ENCODE assay signal across 31 cellular contexts in genomic region chr2:167972746-167973145, GRCh38.
"Had no signal": no experiment of that assay in that cellular context is flagged by ENCODE, and none has a peak within 500 bp of the region (broad histone marks: within the 10 kb centered on the region; RNA-seq: fewer than 3 reads in every experiment).

No MANE protein-coding gene starts in this region.

- ATAC-seq: activated CD4-positive, alpha-beta T cell treated with anti-CD3 and anti-CD28 coated beads for 36 hours; activated naive CD4-positive, alpha-beta T cell treated with anti-CD3 and anti-CD28 coated beads, Interleukin-2, amount 50 U/mL, for 72 hours; activated T-cell treated with anti-CD3 and anti-CD28 coated beads, Interleukin-2, amount 50 U/mL, for 72 hours; foreskin keratinocyte; gastrocnemius medialis; heart right ventricle; T-helper 17 cell had no signal

- H3K27me3 ChIP-seq: ascending aorta, breast epithelium, cardiac muscle cell, colonic mucosa, esophagus muscularis mucosa, foreskin keratinocyte, gastrocnemius medialis, heart right ventricle, hepatocyte had no signal

- H3K36me3 ChIP-seq: ascending aorta, breast epithelium, cardiac muscle cell, colonic mucosa, esophagus muscularis mucosa, gastrocnemius medialis, heart right ventricle had no signal

- H3K9me3 ChIP-seq: ascending aorta, colonic mucosa, gastrocnemius medialis had no signal

- H3K79me2 ChIP-seq: hepatocyte had no signal

- H3K4me3 Mint-ChIP-seq: activated CD4-positive, alpha-beta memory T cell treated with anti-CD3 and anti-CD28 coated beads for 36 hours; activated CD4-positive, alpha-beta T cell treated with anti-CD3 and anti-CD28 coated beads for 36 hours; activated CD4-positive, alpha-beta T cell treated with anti-CD3 and anti-CD28 coated beads, Interleukin-2, amount 10 ng/mL, durations not matched to agents 24 days and 14 days; activated naive CD4-positive, alpha-beta T cell treated with anti-CD3 and anti-CD28 coated beads, Interleukin-2, amount 10 ng/mL, durations not matched to agents 7 days and 5 days; activated naive CD8-positive, alpha-beta T cell treated with anti-CD3 and anti-CD28 coated beads, Interleukin-2, amount 10 ng/mL, durations not matched to agents 7 days and 5 days; activated T-cell treated with anti-CD3 and anti-CD28 coated beads, Interleukin-2, amount 50 U/mL, for 24 hours; activated T-cell treated with anti-CD3 and anti-CD28 coated beads, Interleukin-2, amount 50 U/mL, for 72 hours; brain; T-helper 17 cell; T-helper 2 cell treated with Interferon-gamma antibody and Interleukin-4, amounts not matched to agents 5 μg/mL and 100 μg/mL, for 36 hours had no signal

- H2AFZ ChIP-seq: hepatocyte had no signal

- DNase-seq: activated CD4-positive, alpha-beta memory T cell treated with anti-CD3 and anti-CD28 coated beads for 36 hours; activated CD4-positive, alpha-beta T cell treated with anti-CD3 and anti-CD28 coated beads for 36 hours; activated CD4-positive, alpha-beta T cell treated with anti-CD3 and anti-CD28 coated beads, Interleukin-2, amount 10 ng/mL, durations not matched to agents 24 days and 14 days; activated CD4-positive, CD25-positive, alpha-beta regulatory T cell; activated CD4-positive, CD25-positive, alpha-beta regulatory T cell treated with anti-CD3 and anti-CD28 coated beads, Interleukin-2, amount 50 U/mL, for 72 hours; activated CD8-positive, alpha-beta memory T cell treated with anti-CD3 and anti-CD28 coated beads, Interleukin-2, amount 50 U/mL, for 48 hours; activated gamma-delta T cell; activated naive CD4-positive, alpha-beta T cell; activated naive CD4-positive, alpha-beta T cell treated with anti-CD3 and anti-CD28 coated beads, Interleukin-2, amount 10 ng/mL, durations not matched to agents 7 days and 5 days; activated naive CD8-positive, alpha-beta T cell treated with anti-CD3 and anti-CD28 coated beads, Interleukin-2, amount 10 ng/mL, durations not matched to agents 7 days and 5 days; activated T-cell treated with anti-CD3 and anti-CD28 coated beads for 4 hours; activated T-cell treated with anti-CD3 and anti-CD28 coated beads, Interleukin-2, amount 50 U/mL, for 24 hours; activated T-cell treated with anti-CD3 and anti-CD28 coated beads, Interleukin-2, amount 50 U/mL, for 72 hours; central memory CD4-positive, alpha-beta T cell; cerebellar nuclear complex; effector CD8-positive, alpha-beta T cell; erythroblast; foreskin keratinocyte; gastrocnemius medialis; heart right ventricle; T-helper 17 cell; T1000 had no signal

- H3K27me3 Mint-ChIP-seq: activated CD4-positive, alpha-beta memory T cell treated with anti-CD3 and anti-CD28 coated beads for 36 hours; activated CD4-positive, alpha-beta T cell treated with anti-CD3 and anti-CD28 coated beads for 36 hours; activated CD4-positive, alpha-beta T cell treated with anti-CD3 and anti-CD28 coated beads, Interleukin-2, amount 10 ng/mL, durations not matched to agents 24 days and 14 days; activated naive CD4-positive, alpha-beta T cell treated with anti-CD3 and anti-CD28 coated beads, Interleukin-2, amount 10 ng/mL, durations not matched to agents 7 days and 5 days; activated naive CD8-positive, alpha-beta T cell treated with anti-CD3 and anti-CD28 coated beads, Interleukin-2, amount 10 ng/mL, durations not matched to agents 7 days and 5 days; activated T-cell treated with anti-CD3 and anti-CD28 coated beads, Interleukin-2, amount 50 U/mL, for 24 hours; brain; T-helper 17 cell had no signal

- H3K4me2 ChIP-seq: hepatocyte had no signal

- H3K27ac Mint-ChIP-seq: activated CD4-positive, alpha-beta memory T cell treated with anti-CD3 and anti-CD28 coated beads for 36 hours; activated CD4-positive, alpha-beta T cell treated with anti-CD3 and anti-CD28 coated beads for 36 hours; activated CD4-positive, alpha-beta T cell treated with anti-CD3 and anti-CD28 coated beads, Interleukin-2, amount 10 ng/mL, durations not matched to agents 24 days and 14 days; activated naive CD4-positive, alpha-beta T cell treated with anti-CD3 and anti-CD28 coated beads, Interleukin-2, amount 10 ng/mL, durations not matched to agents 7 days and 5 days; activated naive CD4-positive, alpha-beta T cell treated with anti-CD3 and anti-CD28 coated beads, Interleukin-2, amount 50 U/mL, for 72 hours; activated naive CD8-positive, alpha-beta T cell treated with anti-CD3 and anti-CD28 coated beads, Interleukin-2, amount 10 ng/mL, durations not matched to agents 7 days and 5 days; activated T-cell treated with anti-CD3 and anti-CD28 coated beads, Interleukin-2, amount 50 U/mL, for 24 hours; brain; T-helper 17 cell; T-helper 2 cell treated with Interferon-gamma antibody and Interleukin-4, amounts not matched to agents 5 μg/mL and 100 μg/mL, for 36 hours had no signal

- H3K27ac ChIP-seq: ascending aorta, breast epithelium, cardiac muscle cell, colonic mucosa, esophagus muscularis mucosa, foreskin keratinocyte, gastrocnemius medialis, heart right ventricle, hepatocyte had no signal

- H3K4me3 ChIP-seq: ascending aorta, breast epithelium, cardiac muscle cell, colonic mucosa, esophagus muscularis mucosa, gastrocnemius medialis, heart right ventricle, hepatocyte had no signal

- H3K4me1 ChIP-seq: ascending aorta, breast epithelium, colonic mucosa, foreskin keratinocyte, gastrocnemius medialis, heart right ventricle had no signal

- H3K4me1 Mint-ChIP-seq: activated CD4-positive, alpha-beta T cell treated with anti-CD3 and anti-CD28 coated beads for 36 hours; activated naive CD4-positive, alpha-beta T cell treated with anti-CD3 and anti-CD28 coated beads, Interleukin-2, amount 10 ng/mL, durations not matched to agents 7 days and 5 days had no signal
